ENCODE assay signal across 8 cellular contexts in the genomic region with DNA sequence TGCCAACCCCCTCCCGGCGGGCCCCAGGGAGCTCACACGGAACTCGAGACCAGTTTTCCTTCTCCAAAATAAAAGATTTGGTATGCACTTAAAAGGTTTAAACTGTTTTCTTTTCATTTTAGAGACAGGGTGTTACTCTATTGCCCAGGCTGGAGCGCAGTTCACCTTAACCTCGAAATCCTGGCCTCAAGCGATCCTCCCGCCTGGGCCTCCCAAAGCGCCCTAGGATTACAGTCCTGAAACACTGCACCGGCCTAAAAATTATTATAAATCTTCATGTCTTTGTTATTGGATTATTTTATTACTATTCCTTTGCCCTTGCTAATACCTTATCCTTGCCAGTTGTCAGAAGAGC. TPM values are rescaled to one million over a fixed set of nuclear protein-coding genes. Genes with fewer than 3 reads are reported as not detected.
A peak's percentile ranks its signal among the peaks of the same experiment; 100 is the strongest.
DNase-seq lines count a peak whose midpoint lies in the region; ATAC-seq and TF ChIP-seq lines count a peak whose summit lies in the region.

No MANE protein-coding gene starts in this region.

- no peak for ATAC-seq in activated T-cell treated with anti-CD3 and anti-CD28 coated beads, Interleukin-2, amount 50 U/mL, for 72 hours (replicated peaks in 1 of 2)
- ATAC-seq in right lobe of liver (no peak), HG03457 (IDR thresholded peaks at IDR 0.05; ENCODE audit: unreplicated experiment) (no peak)

- H3K36me3 ChIP-seq in right lobe of liver (no peaks in the 10 kb centered on the region), tibial artery (no peaks in the 10 kb centered on the region)

- H3K36me3 Mint-ChIP-seq in activated T-cell treated with anti-CD3 and anti-CD28 coated beads, Interleukin-2, amount 50 U/mL, for 72 hours (ENCODE audit: insufficient read depth in 2 of 2): peaks cover 2 to 17% of the 10 kb centered on the region in 2 donors

- intact Hi-C loops in right lobe of liver (cut with DNase I) (no loop called here), tibial artery (cut with DNase I; ENCODE audit: low total_unique reads) (loop anchor here (5.0 kb wide), 1 partner anchor 326 kb away; no protein-coding TSS in a partner anchor)

- WGBS in right lobe of liver (ENCODE audit: insufficient coverage, low coverage, low lambda C conversion rate, missing lambda C conversion rate): 42% methylated on average over 10 of the region's 10 CpGs

- H3K27me3 ChIP-seq in right lobe of liver (no peaks in the 10 kb centered on the region), tibial artery (no peaks in the 10 kb centered on the region)

- in situ Hi-C loops in astrocyte of the cerebellum (cut with HindIII; ENCODE audit: low sequenced_read_pairs): no loop called here

- H3K4me3 ChIP-seq in astrocyte of the cerebellum (ENCODE audit: low read depth, low read length) (peak overlapping the region; percentile 56), right lobe of liver (peak overlapping the region; percentile 20 to 78 (median 60)), tibial artery (peak overlapping the region; percentile 72 to 97)

- H3K9me3 ChIP-seq in right lobe of liver (no peaks in the 10 kb centered on the region), tibial artery (no peaks in the 10 kb centered on the region)

- peaks cover 44% of the 10 kb centered on the region for H3K4me1 Mint-ChIP-seq in activated T-cell treated with anti-CD3 and anti-CD28 coated beads, Interleukin-2, amount 50 U/mL, for 72 hours (ENCODE audit: low read depth)

- H3K27me3 Mint-ChIP-seq in activated T-cell treated with anti-CD3 and anti-CD28 coated beads, Interleukin-2, amount 50 U/mL, for 72 hours (ENCODE audit: low read depth): no peaks in the 10 kb centered on the region

- peak overlapping the region; percentile 94 to 98 for H3K4me3 Mint-ChIP-seq in activated T-cell treated with anti-CD3 and anti-CD28 coated beads, Interleukin-2, amount 50 U/mL, for 72 hours

- no peak for DNase-seq in activated T-cell treated with anti-CD3 and anti-CD28 coated beads, Interleukin-2, amount 50 U/mL, for 72 hours
- no peak for DNase-seq in activated T-cell treated with anti-CD3 and anti-CD28 coated beads, Interleukin-2, amount 50 U/mL, for 48 hours
- no peak for DNase-seq in astrocyte of the cerebellum (ENCODE audit: low read depth)
- DNase-seq in right lobe of liver: no peak
- no peak for DNase-seq in tibial artery
- no peak for DNase-seq in superior temporal gyrus (ENCODE audit: extremely low spot score)
- no peak for DNase-seq in GM03348 (ENCODE audit: low spot score)

- peak overlapping the region; percentile 98 for H3K27ac Mint-ChIP-seq in activated T-cell treated with anti-CD3 and anti-CD28 coated beads, Interleukin-2, amount 50 U/mL, for 72 hours

- TF ChIP-seq CTCF in astrocyte of the cerebellum (IDR thresholded peaks at IDR 0.05; ENCODE audit: low read depth, low read length, missing control alignments) (no peak), right lobe of liver (IDR thresholded peaks at IDR 0.05) (no peak), tibial artery (IDR thresholded peaks at IDR 0.05) (no peak)

- H3K27ac ChIP-seq in right lobe of liver (no peak overlapping the region), tibial artery (peak overlapping the region; percentile 93 to 98)

- no peaks in the 10 kb centered on the region for H3K9me3 Mint-ChIP-seq in activated T-cell treated with anti-CD3 and anti-CD28 coated beads, Interleukin-2, amount 50 U/mL, for 72 hours

- peaks cover 0 to 4% (median 0%) of the 10 kb centered on the region in 4 donors for H3K4me1 ChIP-seq in right lobe of liver
- H3K4me1 ChIP-seq in tibial artery: peaks cover 0 to 20% (median 9%) of the 10 kb centered on the region in 4 donors

- no peak for TF ChIP-seq POLR2A in right lobe of liver (IDR thresholded peaks at IDR 0.05)

RNA-seq across cellular contexts. Expression of a gene that starts 0.6 kb away (rescaled TPM):
- 100 to 1,000 TPM; 191 to 193 TPM for total RNA-seq in activated T-cell treated with anti-CD3 and anti-CD28 coated beads, Interleukin-2, amount 50 U/mL, for 72 hours
- 1 to 10 TPM in 5 of 6 experiments, under 1 TPM in 1; 0.70 to 6.5 (median 3.7) TPM for total RNA-seq in right lobe of liver

Comparison
In these comparisons a context has a peak if more than half of its experiments do, and no peak if none do; other contexts are left out.
1. H3K27ac ChIP-seq: peak in tibial artery (2 of 2); none in right lobe of liver (0 of 3).
2. RNA of a gene that starts 0.6 kb away (total RNA-seq): 191 to 193 TPM in activated T-cell treated with anti-CD3 and anti-CD28 coated beads, Interleukin-2, amount 50 U/mL, for 72 hours; 0.70 to 6.5 TPM in right lobe of liver; every median in the first group is over 10 times any median in the second.
3. Peak in every context shown above with its lines, with median percentiles within 50 percentile points of each other: H3K4me3 ChIP-seq.